Comparison of ENCODE assay signal across 20 cellular contexts in genomic region chr2:133235959-133236358, GRCh38.
"Had no signal": no experiment of that assay in that cellular context is flagged by ENCODE, and none has a peak within 500 bp of the region (broad histone marks: within the 10 kb centered on the region; RNA-seq: fewer than 3 reads in every experiment).

No MANE protein-coding gene starts in this region.

- DNase-seq: activated CD4-positive, alpha-beta T cell treated with anti-CD3 and anti-CD28 coated beads for 36 hours; activated CD4-positive, alpha-beta T cell treated with anti-CD3 and anti-CD28 coated beads, Interleukin-2, amount 50 U/mL, for 48 hours; activated naive CD4-positive, alpha-beta T cell; activated naive CD8-positive, alpha-beta T cell treated with anti-CD3 and anti-CD28 coated beads for 36 hours; activated T-cell treated with anti-CD3 and anti-CD28 coated beads for 4 hours; amniotic stem cell; body of pancreas; central memory CD4-positive, alpha-beta T cell; dorsolateral prefrontal cortex; endodermal cell; erythroblast; left lung; midbrain; stimulated activated CD4-positive, alpha-beta T cell treated with anti-CD3 and anti-CD28 coated beads, Interleukin-4, amount 100 ng/mL, for 1 hour; upper lobe of right lung had no signal

- H3K36me3 ChIP-seq: left lung, thoracic aorta, upper lobe of right lung had no signal

- H3K9me3 ChIP-seq: body of pancreas, left lung, thoracic aorta, upper lobe of right lung had no signal

- ATAC-seq: activated CD4-positive, alpha-beta T cell treated with anti-CD3 and anti-CD28 coated beads for 36 hours; body of pancreas; left lung; sciatic nerve; stimulated activated effector memory CD8-positive, alpha-beta T cell treated with anti-CD3 and anti-CD28 coated beads, Interleukin-12 subunit alpha, Interleukin-12 subunit beta, amount 100 ng/mL, for 72 hours; upper lobe of right lung; WTC11 had no signal

- H3K27me3 ChIP-seq: body of pancreas, dorsolateral prefrontal cortex, left lung, upper lobe of right lung had no signal

- H3K4me3 ChIP-seq: body of pancreas, dorsolateral prefrontal cortex, left lung, smooth muscle cell, thoracic aorta, upper lobe of right lung had no signal
